ENCODE assay signal across 7 cellular contexts in the genomic region with DNA sequence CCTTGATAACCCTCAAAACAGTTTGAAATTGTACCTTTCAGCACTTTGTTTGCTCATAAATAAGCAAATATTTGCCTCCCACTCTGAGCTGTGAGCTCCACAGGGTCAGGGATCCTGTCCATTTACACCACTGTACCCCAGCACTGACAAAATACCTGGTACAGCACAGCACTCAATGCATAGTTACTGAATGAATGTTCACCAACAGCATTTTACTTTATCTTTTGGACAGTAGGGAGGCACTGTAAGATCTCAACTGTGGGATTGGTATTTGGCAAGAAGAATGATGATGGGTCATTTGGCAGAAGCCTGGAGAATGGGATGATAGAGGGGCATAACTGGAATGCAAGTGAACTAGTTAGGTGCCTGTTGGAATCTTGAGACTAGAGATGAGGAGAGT.
"Had no signal": no experiment of that assay in that cellular context is flagged by ENCODE, and none has a peak within 500 bp of the region (broad histone marks: within the 10 kb centered on the region; RNA-seq: fewer than 3 reads in every experiment).

No MANE protein-coding gene starts in this region.

- H3K36me3 Mint-ChIP-seq: IgD-negative memory B cell had no signal

- H3K4me3 Mint-ChIP-seq: H9, HFFc6, IgD-negative memory B cell had no signal

- ATAC-seq: HCT116, HepG2 had no signal

- H3K27ac Mint-ChIP-seq: H9, HFFc6, IgD-negative memory B cell had no signal

- H3K27ac ChIP-seq: GM23248, HL-60 had no signal

- H3K9me3 Mint-ChIP-seq: H9, IgD-negative memory B cell had no signal

- H3K4me3 ChIP-seq: GM23248 had no signal

- H2AFZ ChIP-seq: GM23248 had no signal

- H3K27me3 Mint-ChIP-seq: IgD-negative memory B cell had no signal

- DNase-seq: GM23248, H9, HFFc6 had no signal
